In genomic region chr11:21866781-21867180, GRCh38 we compare ENCODE assay signal across 15 cellular contexts.
A peak's percentile ranks its signal among the peaks of the same experiment; 100 is the strongest.
DNase-seq lines count a peak whose midpoint lies in the region; ATAC-seq lines count a peak whose summit lies in the region.
"Had no signal": no experiment of that assay in that cellular context is flagged by ENCODE, and none has a peak within 500 bp of the region (broad histone marks: within the 10 kb centered on the region; RNA-seq: fewer than 3 reads in every experiment).

No MANE protein-coding gene starts in this region.

- ATAC-seq in HG03378 (IDR thresholded peaks at IDR 0.05; ENCODE audit: unreplicated experiment), result no peak
- ATAC-seq: GM23338, HCT116, Panc1 had no signal

- DNase-seq in DMS 273 (lab: John Stamatoyannopoulos, UW; ENCODE audit: unreplicated experiment) (peak; percentile 63), DMS 273 treated with DMSO at 0.1 percent for 48 hours (lab: John Stamatoyannopoulos, UW) (no peak), NCI-H82 (lab: John Stamatoyannopoulos, UW) (peak; percentile 56), NCI-H82 treated with DMSO at 0.1 percent for 48 hours (lab: John Stamatoyannopoulos, UW; ENCODE audit: unreplicated experiment) (no peak), NCI-H748 (lab: John Stamatoyannopoulos, UW; ENCODE audit: unreplicated experiment) (peak; percentile 31), DMS53 treated with DMSO at 0.1 percent for 48 hours (lab: John Stamatoyannopoulos, UW; ENCODE audit: unreplicated experiment) (no peak), mesenteric fat pad (ENCODE audit: low spot score) (no peak)
- DNase-seq: COR-L47, DMS153, Karpas-422, NCI-H774 had no signal

Comparison
In these comparisons a context has a peak if more than half of its experiments do, and no peak if none do; other contexts are left out.
1. DNase-seq: peak in DMS 273 (single experiment), NCI-H82 (single experiment) and NCI-H748 (single experiment); none in DMS 273 treated with DMSO at 0.1 percent for 48 hours (single experiment), NCI-H82 treated with DMSO at 0.1 percent for 48 hours (single experiment), DMS53 treated with DMSO at 0.1 percent for 48 hours (single experiment) and mesenteric fat pad (single experiment).